In the genomic region with DNA sequence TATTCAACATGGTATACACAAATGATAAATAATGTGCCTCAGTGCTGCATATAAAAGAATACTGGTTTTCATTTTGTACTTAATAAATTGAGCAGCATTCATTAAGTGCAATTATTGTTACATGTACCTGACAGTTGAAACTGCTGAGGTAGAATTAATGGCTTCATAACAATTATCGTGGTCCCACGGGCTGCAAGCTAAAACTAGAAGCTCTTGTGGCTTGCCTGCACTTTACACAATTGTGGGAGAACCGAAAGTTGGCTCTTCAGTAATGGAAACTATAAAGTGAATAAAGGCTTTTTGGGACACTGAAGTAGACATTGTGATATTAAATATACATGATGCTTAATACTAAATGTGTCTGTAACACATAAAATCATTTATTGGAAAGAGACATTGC, we compare ENCODE assay signal across 1 cellular context.
TF ChIP-seq lines count a peak whose summit lies in the region.

No MANE protein-coding gene starts in this region.

TF ChIP-seq in K562, 482 proteins besides CTCF, POLR2A, EP300 and RAD21:
- TF ChIP-seq, protein P1, sequence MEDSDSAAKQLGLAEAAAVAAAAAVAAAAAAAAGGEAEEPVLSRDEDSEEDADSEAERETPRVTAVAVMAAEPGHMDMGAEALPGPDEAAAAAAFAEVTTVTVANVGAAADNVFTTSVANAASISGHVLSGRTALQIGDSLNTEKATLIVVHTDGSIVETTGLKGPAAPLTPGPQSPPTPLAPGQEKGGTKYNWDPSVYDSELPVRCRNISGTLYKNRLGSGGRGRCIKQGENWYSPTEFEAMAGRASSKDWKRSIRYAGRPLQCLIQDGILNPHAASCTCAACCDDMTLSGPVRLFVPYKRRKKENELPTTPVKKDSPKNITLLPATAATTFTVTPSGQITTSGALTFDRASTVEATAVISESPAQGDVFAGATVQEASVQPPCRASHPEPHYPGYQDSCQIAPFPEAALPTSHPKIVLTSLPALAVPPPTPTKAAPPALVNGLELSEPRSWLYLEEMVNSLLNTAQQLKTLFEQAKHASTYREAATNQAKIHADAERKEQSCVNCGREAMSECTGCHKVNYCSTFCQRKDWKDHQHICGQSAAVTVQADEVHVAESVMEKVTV (CRISPR knock-in tag; IDR thresholded peaks at IDR 0.05) = no peak
- 0 out of 2 replicates have a peak, but pooled peaks have one; percentile 11 for TF ChIP-seq ZNF316 (IDR thresholded peaks at IDR 0.05)
